ENCODE assay signal across 40 cellular contexts in genomic region chr1:54204199-54204598, GRCh38. TPM values are rescaled to one million over a fixed set of nuclear protein-coding genes. Genes with fewer than 3 reads are reported as not detected.
"Had no signal": no experiment of that assay in that cellular context is flagged by ENCODE, and none has a peak within 500 bp of the region (broad histone marks: within the 10 kb centered on the region; RNA-seq: fewer than 3 reads in every experiment).

No MANE protein-coding gene starts in this region.

- DNase-seq: Kasumi-1, MG63, MM.1S, MV-4-11, NCI-H1048, NCI-H1092, NCI-H1092 treated with DMSO at 0.1 percent for 48 hours, NCI-H1105, NCI-H1105 treated with DMSO at 0.1 percent for 48 hours, NCI-H1417, NCI-H1417 treated with DMSO at 0.1 percent for 48 hours, NCI-H1436, NCI-H1436 treated with DMSO at 0.1 percent for 48 hours, NCI-H146, NCI-H1694, NCI-H1694 treated with DMSO at 0.1 percent for 48 hours, NCI-H187, NCI-H187 treated with DMSO at 0.1 percent for 48 hours, NCI-H1930, NCI-H2029, NCI-H2029 treated with DMSO at 0.1 percent for 48 hours, NCI-H2081, NCI-H2081 treated with DMSO at 0.1 percent for 48 hours, NCI-H2107, NCI-H2171, NCI-H2171 treated with DMSO at 0.1 percent for 48 hours, NCI-H2227 treated with DMSO at 0.1 percent for 48 hours, NCI-H226, NCI-H345, NCI-H446 treated with DMSO at 0.1 percent for 48 hours, NCI-H510A, NCI-H510A treated with DMSO at 0.1 percent for 48 hours, NCI-H524, NCI-H524 treated with DMSO at 0.1 percent for 48 hours, NCI-H526, NCI-H526 treated with DMSO at 0.1 percent for 48 hours had no signal

- H3K9me3 ChIP-seq: MG63 had no signal

- H3K27me3 ChIP-seq: MG63 had no signal

- H3K4me3 ChIP-seq: MG63 had no signal

RNA-seq across cellular contexts. Expression of gene CDCP2, which starts 51.4 kb away (rescaled TPM):
- total RNA-seq: LHCN-M2, M059J, MCF 10A, NCI-H460 had no signal
